2 cellular contexts compared by ENCODE assay signal in genomic region chr12:132145334-132145733, GRCh38.
TF ChIP-seq lines count a peak whose summit lies in the region.

No MANE protein-coding gene starts in this region.

TF ChIP-seq in HCT116, 20 proteins besides CTCF, POLR2A, EP300 and RAD21:
- TF ChIP-seq EGR1 (IDR thresholded peaks at IDR 0.05; ENCODE audit: low read depth) (no peak), ATF3 (IDR thresholded peaks at IDR 0.05) (no peak), ELF1 (IDR thresholded peaks at IDR 0.05; ENCODE audit: borderline replicate concordance, low read depth) (no peak), ZNF274 (IDR thresholded peaks at IDR 0.05; ENCODE audit: low read depth, low read length) (no peak), MAX (IDR thresholded peaks at IDR 0.05) (no peak), SRF (IDR thresholded peaks at IDR 0.05; ENCODE audit: low read depth) (no peak), REST (IDR thresholded peaks at IDR 0.05; ENCODE audit: low read depth) (no peak), POLR2AphosphoS5 (IDR thresholded peaks at IDR 0.05; ENCODE audit: low read depth, low read length) (no peak), EZH2phosphoT487 (IDR thresholded peaks at IDR 0.05; ENCODE audit: borderline replicate concordance) (no peak), ZBTB33 (IDR thresholded peaks at IDR 0.05; ENCODE audit: extremely low read depth, insufficient replicate concordance, low read length) (no peak), SP1 (IDR thresholded peaks at IDR 0.05; ENCODE audit: low read depth) (no peak), ZFX (IDR thresholded peaks at IDR 0.05) (no peak)

TF ChIP-seq in K562, 482 proteins besides CTCF, POLR2A, EP300 and RAD21:
- TF ChIP-seq CAMTA2 (CRISPR knock-in tag; conservative IDR thresholded peaks at IDR 0.05) (no peak), SMAD3 (CRISPR knock-in tag; conservative IDR thresholded peaks at IDR 0.05) (no peak), HDAC6 (IDR thresholded peaks at IDR 0.05; ENCODE audit: low read depth, low read length) (no peak), NONO (IDR thresholded peaks at IDR 0.05; ENCODE audit: low read depth in 2 of 2, low read length in 1 of 2) (no peak), GTF2B (IDR thresholded peaks at IDR 0.05; ENCODE audit: extremely low read depth, insufficient read length) (no peak)
